Comparison of ENCODE assay signal across 8 cellular contexts in genomic region chr1:84300991-84301758, GRCh38. TPM values are rescaled to one million over a fixed set of nuclear protein-coding genes. Genes with fewer than 3 reads are reported as not detected.
A peak's percentile ranks its signal among the peaks of the same experiment; 100 is the strongest.
DNase-seq lines count a peak whose midpoint lies in the region; ATAC-seq, FAIRE-seq and TF ChIP-seq lines count a peak whose summit lies in the region.

Gene SAMD13 (plus strand): TSS chr1:84301708. CDS start chr1:84303235, 1,527 bp downstream.

- CTCF ChIA-PET in Calu3 (lab: Charles Lee) (interaction anchor here (0.7 kb wide), 1 partner anchor 163 kb away, joined by 3 read pairs; no protein-coding TSS in a partner anchor), endothelial cell of umbilical vein (lab: Charles Lee) (interaction anchor here (0.8 to 3.3 kb wide), 8 partner anchors 11 to 160 kb away, joined by 3 to 20 read pairs (median 5); partner anchors contain the start of gene PRKACB)

- no peaks in the 10 kb centered on the region for H3K79me2 ChIP-seq in endothelial cell of umbilical vein (ENCODE audit: control insufficient read depth, insufficient read depth, low read length)

- H3K9ac ChIP-seq in endothelial cell of umbilical vein (replicated peaks; ENCODE audit: extremely low read depth, insufficient read depth, low read length) (peak within 1 kb of the TSS; percentile 78), mucosa of rectum (ENCODE audit: low read depth in 1 of 2, low read length in 2 of 2) (peak within 1 kb of the TSS; percentile 82 to 100)

- H3K9me1 ChIP-seq in endothelial cell of umbilical vein (replicated peaks; ENCODE audit: control insufficient read depth, extremely low read depth, insufficient read depth, low read length): no peaks in the 10 kb centered on the region

- BruUV-seq in Calu3 (replicated peaks; lab: Mats Ljungman, UMichigan) (no TSS peak), endothelial cell of umbilical vein (replicated peaks; lab: Mats Ljungman, UMichigan) (no TSS peak)

- no peaks in the 10 kb centered on the region for H3K27me3 Mint-ChIP-seq in Calu3 (ENCODE audit: unreplicated experiment)
- peaks cover 15% of the 10 kb centered on the region for H3K27me3 Mint-ChIP-seq in activated CD4-positive, alpha-beta T cell treated with anti-CD3 and anti-CD28 coated beads, Interleukin-2, amount 10 ng/mL, durations not matched to agents 24 days and 14 days

- peak within 1 kb of the TSS; percentile 83 for H2AFZ ChIP-seq in endothelial cell of umbilical vein (ENCODE audit: low read depth, low read length)

- no peak for TF ChIP-seq CTCF in Calu3 (IDR thresholded peaks at IDR 0.05; ENCODE audit: unreplicated experiment)
- no peak for TF ChIP-seq CTCF in HFF-Myc (IDR thresholded peaks at IDR 0.05; ENCODE audit: low read depth, low read length, missing control alignments)
- TF ChIP-seq CTCF in endothelial cell of umbilical vein (IDR thresholded peaks at IDR 0.05; ENCODE audit: extremely low read depth in 1 of 2, insufficient read depth in 1 of 2, low read depth in 1 of 2, low read length in 2 of 2): no peak

- H3K4me1 ChIP-seq in endothelial cell of umbilical vein (ENCODE audit: control insufficient read depth, extremely low read depth, insufficient read depth, low read length) (peaks cover 52% of the 10 kb centered on the region), mucosa of rectum (ENCODE audit: control insufficient read depth in 2 of 2, insufficient read depth in 2 of 2, low read length in 2 of 2) (peaks cover 17 to 35% of the 10 kb centered on the region in 2 donors)

- peak; percentile 44 for FAIRE-seq in endothelial cell of umbilical vein (lab: Jason Lieb, UNC)

- H3K27me3 ChIP-seq in endothelial cell of umbilical vein (ENCODE audit: control insufficient read depth in 2 of 2, insufficient read depth in 2 of 2, low read length in 2 of 2): no peaks in the 10 kb centered on the region
- H3K27me3 ChIP-seq in mucosa of rectum (ENCODE audit: control insufficient read depth in 2 of 2, insufficient read depth in 2 of 2, low read length in 2 of 2): no peaks in the 10 kb centered on the region

- peak within 1 kb of the TSS; percentile 62 for H3K4me3 Mint-ChIP-seq in Calu3 (ENCODE audit: low read depth, unreplicated experiment)
- peak within 1 kb of the TSS; percentile 75 for H3K4me3 Mint-ChIP-seq in activated CD4-positive, alpha-beta T cell treated with anti-CD3 and anti-CD28 coated beads, Interleukin-2, amount 10 ng/mL, durations not matched to agents 24 days and 14 days

- H3K4me2 ChIP-seq in endothelial cell of umbilical vein (ENCODE audit: insufficient read depth, low read length): peak within 1 kb of the TSS; percentile 98

- no peaks in the 10 kb centered on the region for H4K20me1 ChIP-seq in endothelial cell of umbilical vein (replicated peaks; ENCODE audit: control insufficient read depth, extremely low read depth, insufficient read depth, low read length)

- ATAC-seq in GM21515 (IDR thresholded peaks at IDR 0.05; ENCODE audit: unreplicated experiment): no peak

- intact Hi-C loops in Calu3 (cut with micrococcal nuclease; ENCODE audit: unreplicated experiment) (loop anchor here (1.0 to 10.0 kb wide), 3 partner anchors 66 to 132 kb away; no protein-coding TSS in a partner anchor), endothelial cell of umbilical vein (cut with micrococcal nuclease) (loop anchor here (1.0 to 5.0 kb wide), 3 partner anchors 64 to 390 kb away; partner anchors contain the start of gene SSX2IP)
- intact Hi-C loops in activated CD4-positive, alpha-beta T cell treated with anti-CD3 and anti-CD28 coated beads, Interleukin-2, amount 10 ng/mL, durations not matched to agents 24 days and 14 days (cut with micrococcal nuclease): loop anchor here (5.0 to 10.0 kb wide), 2 partner anchors 321 to 454 kb away; no protein-coding TSS in a partner anchor

- H3K36me3 ChIP-seq in endothelial cell of umbilical vein (ENCODE audit: control insufficient read depth in 2 of 2, extremely low read depth in 1 of 2, insufficient read depth in 2 of 2, low read length in 2 of 2) (no peaks in the 10 kb centered on the region), mucosa of rectum (ENCODE audit: control insufficient read depth in 2 of 2, insufficient read depth in 2 of 2, low read length in 2 of 2) (peaks cover 0 to under 1% of the 10 kb centered on the region in 2 donors)

- peak within 1 kb of the TSS; percentile 29; the same call in 1 of the 2 replicates for H3K4me3 ChIP-seq in HFF-Myc (replicated peaks; ENCODE audit: low read depth, low read length)
- H3K4me3 ChIP-seq in endothelial cell of umbilical vein (replicated peaks in 1 of 3; ENCODE audit: insufficient read depth in 1 of 3, low read depth in 1 of 3, low read length in 3 of 3): peak within 1 kb of the TSS; percentile 39 to 71 (median 70)
- peak within 1 kb of the TSS; percentile 88 to 96 for H3K4me3 ChIP-seq in mucosa of rectum (ENCODE audit: low read length in 2 of 2)

- no peak for TF ChIP-seq POLR2A in endothelial cell of umbilical vein (IDR thresholded peaks at IDR 0.05; ENCODE audit: low read depth, low read length)

- peaks cover 17% of the 10 kb centered on the region for H3K36me3 Mint-ChIP-seq in Calu3 (ENCODE audit: insufficient read depth, unreplicated experiment)
- no peaks in the 10 kb centered on the region for H3K36me3 Mint-ChIP-seq in activated CD4-positive, alpha-beta T cell treated with anti-CD3 and anti-CD28 coated beads, Interleukin-2, amount 10 ng/mL, durations not matched to agents 24 days and 14 days (ENCODE audit: low read depth)

- H3K9me3 Mint-ChIP-seq in Calu3 (ENCODE audit: low read depth, unreplicated experiment): no peaks in the 10 kb centered on the region
- peaks cover 4% of the 10 kb centered on the region for H3K9me3 Mint-ChIP-seq in activated CD4-positive, alpha-beta T cell treated with anti-CD3 and anti-CD28 coated beads, Interleukin-2, amount 10 ng/mL, durations not matched to agents 24 days and 14 days

- dilution Hi-C loops in endothelial cell of umbilical vein (cut with MboI; ENCODE audit: extremely low pct_ligation_motif_present, low sequenced_read_pairs): no loop called here

- peak within 1 kb of the TSS; percentile 91 for H3K27ac ChIP-seq in endothelial cell of umbilical vein (ENCODE audit: insufficient read depth, low read depth, low read length)
- peak within 1 kb of the TSS; percentile 96 to 98 for H3K27ac ChIP-seq in mucosa of rectum (ENCODE audit: low read depth in 2 of 2, low read length in 2 of 2)

- H3K9me3 ChIP-seq in endothelial cell of umbilical vein (replicated peaks; ENCODE audit: control insufficient read depth, insufficient read depth, low read length) (no peaks in the 10 kb centered on the region), mucosa of rectum (ENCODE audit: control insufficient read depth in 2 of 2, low read length in 2 of 2) (no peaks in the 10 kb centered on the region)

- H3K27ac Mint-ChIP-seq in Calu3 (ENCODE audit: unreplicated experiment): peak within 1 kb of the TSS; percentile 79
- peak within 1 kb of the TSS; percentile 17 for H3K27ac Mint-ChIP-seq in activated CD4-positive, alpha-beta T cell treated with anti-CD3 and anti-CD28 coated beads, Interleukin-2, amount 10 ng/mL, durations not matched to agents 24 days and 14 days

- peaks cover 46% of the 10 kb centered on the region for H3K4me1 Mint-ChIP-seq in Calu3 (ENCODE audit: low read depth, unreplicated experiment)
- peaks cover 41% of the 10 kb centered on the region for H3K4me1 Mint-ChIP-seq in activated CD4-positive, alpha-beta T cell treated with anti-CD3 and anti-CD28 coated beads, Interleukin-2, amount 10 ng/mL, durations not matched to agents 24 days and 14 days

- DNase-seq in Calu3 (peak; percentile 67), HFF-Myc (ENCODE audit: extremely low read depth, low read depth) (peak; percentile 77), NCI-H2196 (lab: John Stamatoyannopoulos, UW; ENCODE audit: unreplicated experiment) (peak; percentile 86), endothelial cell of umbilical vein (ENCODE audit: low read depth, low spot score) (peak; percentile 91), superior temporal gyrus (ENCODE audit: extremely low spot score) (peak; percentile 95)
- DNase-seq in activated CD4-positive, alpha-beta T cell treated with anti-CD3 and anti-CD28 coated beads, Interleukin-2, amount 10 ng/mL, durations not matched to agents 24 days and 14 days: peak; percentile 77

- POLR2A ChIA-PET in endothelial cell of umbilical vein (lab: Charles Lee): no interaction called here

TF ChIP-seq in endothelial cell of umbilical vein, 7 proteins besides CTCF, POLR2A, EP300 and RAD21:
- TF ChIP-seq POLR2AphosphoS5 (IDR thresholded peaks at IDR 0.05; ENCODE audit: insufficient read depth, low read depth, low read length) (peak; percentile 29), MYC (IDR thresholded peaks at IDR 0.05; ENCODE audit: low read depth, low read length) (no peak)
TF ChIP-seq in endothelial cell of umbilical vein: peak in this region for 1.

RNA-seq across cellular contexts. Expression of gene SAMD13, which starts in this region (rescaled TPM):
- 1.7 and 1.8 TPM in 2 replicates for total RNA-seq in Calu3 (2022)
- 0.21 TPM in 1 of 2 replicates, not detected in the other for total RNA-seq in activated CD4-positive, alpha-beta T cell treated with anti-CD3 and anti-CD28 coated beads, Interleukin-2, amount 10 ng/mL, durations not matched to agents 24 days and 14 days
- total RNA-seq in endothelial cell of umbilical vein: 3.9 and 4.8 TPM in 2 replicates
- 0.65 and 1.2 TPM in 2 replicates for polyA plus RNA-seq in endothelial cell of umbilical vein
- polyA plus RNA-seq in endothelial cell of umbilical vein (2011; cell fraction: cytosol; rRNA removed): 1.3 TPM in 2 replicates
- 0.74 TPM in 2 replicates for polyA plus RNA-seq in endothelial cell of umbilical vein (2011; cell fraction: nucleus; rRNA removed)
- 2.1 and 2.4 TPM in 2 replicates for polyA plus RNA-seq in endothelial cell of umbilical vein (2012)
- 0.75 and 1.5 TPM in 2 replicates for polyA minus RNA-seq in endothelial cell of umbilical vein
- not detected for polyA minus RNA-seq in endothelial cell of umbilical vein (2011; cell fraction: cytosol; rRNA and poly(A)+ RNA removed)
- polyA minus RNA-seq in endothelial cell of umbilical vein (2011; cell fraction: nucleus; rRNA and poly(A)+ RNA removed): 1.2 and 2.1 TPM in 2 replicates

Comparison
In these comparisons a context has a peak if more than half of its experiments do, and no peak if none do; other contexts are left out.
1. Peak in DNase-seq in activated CD4-positive, alpha-beta T cell treated with anti-CD3 and anti-CD28 coated beads, Interleukin-2, amount 10 ng/mL, durations not matched to agents 24 days and 14 days; RNA of the gene not detected or under 1 TPM.
2. H3K4me3 ChIP-seq: peak in every context shown above with its lines; median percentile 92 in mucosa of rectum; 70 in endothelial cell of umbilical vein; 29 in HFF-Myc.